1 cellular context compared by ENCODE assay signal in the genomic region with DNA sequence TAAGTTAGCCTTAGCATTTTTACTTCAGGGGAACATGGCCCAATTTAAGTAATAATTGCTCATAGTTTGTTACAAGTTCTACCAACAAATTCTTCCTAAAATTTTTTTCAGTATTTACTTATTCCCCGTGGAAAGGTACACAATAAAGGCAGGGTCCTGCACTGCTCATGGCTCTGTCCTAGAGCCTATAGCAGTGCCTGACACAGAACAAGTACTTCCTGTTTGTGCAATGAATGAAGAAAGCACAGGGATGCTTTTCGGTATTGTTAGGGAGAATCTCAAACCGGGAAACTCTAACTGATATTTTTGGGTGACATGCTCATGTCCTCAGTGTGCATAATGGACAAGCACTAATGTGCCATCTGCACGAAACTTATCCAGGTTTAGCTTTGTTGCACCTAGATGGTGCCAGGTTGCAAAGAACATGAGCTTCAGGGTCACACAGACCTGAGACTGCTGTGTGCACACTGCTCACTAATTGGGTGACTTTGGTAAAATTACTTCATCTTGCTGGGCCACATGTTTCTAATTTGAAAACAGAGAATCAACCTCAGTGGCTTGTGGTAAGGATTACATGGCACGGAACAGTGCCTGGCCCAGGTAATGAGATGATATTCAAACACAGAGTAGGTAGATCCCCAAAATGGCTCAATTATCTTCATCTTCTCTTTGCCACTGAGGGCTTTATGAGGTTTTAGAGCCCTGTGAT.
TF ChIP-seq lines count a peak whose summit lies in the region.

No MANE protein-coding gene starts in this region.

TF ChIP-seq in SK-N-SH treated with all-trans-retinoic acid at 6 μM for 48 hours, 23 proteins besides CTCF, POLR2A, EP300 and RAD21 (continued from another document):
- no peak for TF ChIP-seq POU6F1 (CRISPR knock-in tag; IDR thresholded peaks at IDR 0.05; ENCODE audit: borderline replicate concordance, low read depth)
- no peak for TF ChIP-seq SNAI2 (CRISPR knock-in tag; IDR thresholded peaks at IDR 0.05)
- TF ChIP-seq ZNF8 (CRISPR knock-in tag; IDR thresholded peaks at IDR 0.05), result no peak
- TF ChIP-seq CSDC2 (CRISPR knock-in tag; IDR thresholded peaks at IDR 0.05), result no peak
